ENCODE assay signal across 28 cellular contexts in genomic region chr3:114103181-114103580, GRCh38.
"Had no signal": no experiment of that assay in that cellular context is flagged by ENCODE, and none has a peak within 500 bp of the region (broad histone marks: within the 10 kb centered on the region; RNA-seq: fewer than 3 reads in every experiment).

No MANE protein-coding gene starts in this region.

- FAIRE-seq: pancreas, small intestine had no signal

- H3K4me1 Mint-ChIP-seq: natural killer cell; nephron; stimulated activated memory B cell treated with anti-CD40 and anti-IgM and Interleukin-4, amounts not matched to agents 10 μg/mL and 1 μg/mL and 100 μg/mL, for 72 hours; stimulated activated naive CD8-positive, alpha-beta T cell treated with anti-CD3 and anti-CD28 coated beads, Interleukin-15, amount 100 ng/mL, for 72 hours had no signal

- H3K9me3 Mint-ChIP-seq: naive thymus-derived CD4-positive, alpha-beta T cell; natural killer cell; nephron; stimulated activated memory B cell treated with anti-CD40 and anti-IgM and Interleukin-4, amounts not matched to agents 10 μg/mL and 1 μg/mL and 100 μg/mL, for 72 hours; stimulated activated naive CD8-positive, alpha-beta T cell treated with anti-CD3 and anti-CD28 coated beads, Interleukin-15, amount 100 ng/mL, for 72 hours; type B pancreatic cell had no signal

- H3K4me1 ChIP-seq: pancreas, psoas muscle, right lobe of liver, sigmoid colon, suprapubic skin, testis, tibial artery, transverse colon, upper lobe of right lung, uterus had no signal

- H3K27me3 Mint-ChIP-seq: progenitor cell of endocrine pancreas; stimulated activated memory B cell treated with anti-CD40 and anti-IgM and Interleukin-4, amounts not matched to agents 10 μg/mL and 1 μg/mL and 100 μg/mL, for 72 hours; type B pancreatic cell had no signal

- ATAC-seq: naive thymus-derived CD4-positive, alpha-beta T cell; natural killer cell; pancreas; psoas muscle; right cardiac atrium; right lobe of liver; stimulated activated memory B cell treated with anti-CD40 and anti-IgM and Interleukin-4, amounts not matched to agents 10 μg/mL and 1 μg/mL and 100 μg/mL, for 72 hours; stimulated activated naive CD8-positive, alpha-beta T cell treated with anti-CD3 and anti-CD28 coated beads, Interleukin-15, amount 100 ng/mL, for 72 hours; stimulated activated naive CD8-positive, alpha-beta T cell treated with anti-CD3 and anti-CD28 coated beads, Interleukin-15, Interleukin-2, amounts not matched to agents 100 U/mL and 50 U/mL, for 24 hours; upper lobe of right lung had no signal

- DNase-seq: naive thymus-derived CD4-positive, alpha-beta T cell; natural killer cell; occipital lobe; pancreas; psoas muscle; right cardiac atrium; right lobe of liver; sigmoid colon; small intestine; stimulated activated CD4-positive, alpha-beta T cell treated with anti-CD3 and anti-CD28 coated beads, Interleukin-15, amount 100 ng/mL, for 24 hours; stimulated activated CD4-positive, alpha-beta T cell treated with anti-CD3 and anti-CD28 coated beads, Interleukin-2, amount 100 ng/mL, for 24 hours; stimulated activated CD4-positive, alpha-beta T cell treated with anti-CD3 and anti-CD28 coated beads, Interleukin-2, amount 100 ng/mL, for 48 hours; stimulated activated CD4-positive, alpha-beta T cell treated with anti-CD3 and anti-CD28 coated beads, Interleukin-4, amount 100 ng/mL, for 4 hours; stimulated activated CD8-positive, alpha-beta memory T cell treated with anti-CD3 and anti-CD28 coated beads, Interleukin-4, amount 100 ng/mL, for 48 hours; stimulated activated naive CD4-positive, alpha-beta T cell; stimulated activated naive CD8-positive, alpha-beta T cell treated with anti-CD3 and anti-CD28 coated beads, Interleukin-15, amount 100 ng/mL, for 72 hours; stimulated activated naive CD8-positive, alpha-beta T cell treated with anti-CD3 and anti-CD28 coated beads, Interleukin-15, Interleukin-2, amounts not matched to agents 100 U/mL and 50 U/mL, for 24 hours; substantia nigra; testis; tibial artery; transverse colon; upper lobe of right lung; uterus had no signal

- H3K36me3 ChIP-seq: pancreas, right lobe of liver, sigmoid colon, suprapubic skin, tibial artery, transverse colon, upper lobe of right lung, uterus had no signal

- H3K27ac Mint-ChIP-seq: naive thymus-derived CD4-positive, alpha-beta T cell; natural killer cell; nephron; progenitor cell of endocrine pancreas; stimulated activated memory B cell treated with anti-CD40 and anti-IgM and Interleukin-4, amounts not matched to agents 10 μg/mL and 1 μg/mL and 100 μg/mL, for 72 hours; stimulated activated naive CD8-positive, alpha-beta T cell treated with anti-CD3 and anti-CD28 coated beads, Interleukin-15, amount 100 ng/mL, for 72 hours; type B pancreatic cell had no signal

- H3K4me3 Mint-ChIP-seq: naive thymus-derived CD4-positive, alpha-beta T cell; natural killer cell; nephron; stimulated activated memory B cell treated with anti-CD40 and anti-IgM and Interleukin-4, amounts not matched to agents 10 μg/mL and 1 μg/mL and 100 μg/mL, for 72 hours; stimulated activated naive CD8-positive, alpha-beta T cell treated with anti-CD3 and anti-CD28 coated beads, Interleukin-15, amount 100 ng/mL, for 72 hours; type B pancreatic cell had no signal

- H3K36me3 Mint-ChIP-seq: natural killer cell; stimulated activated memory B cell treated with anti-CD40 and anti-IgM and Interleukin-4, amounts not matched to agents 10 μg/mL and 1 μg/mL and 100 μg/mL, for 72 hours; type B pancreatic cell had no signal

- H3K27me3 ChIP-seq: pancreas, right lobe of liver, sigmoid colon, suprapubic skin, testis, tibial artery, transverse colon, upper lobe of right lung, uterus had no signal

- H3K9me3 ChIP-seq: pancreas, psoas muscle, right lobe of liver, sigmoid colon, suprapubic skin, testis, tibial artery, transverse colon, upper lobe of right lung, uterus had no signal

- H3K4me3 ChIP-seq: pancreas, psoas muscle, right lobe of liver, sigmoid colon, suprapubic skin, tibial artery, transverse colon, upper lobe of right lung, uterus had no signal

- H3K27ac ChIP-seq: pancreas, psoas muscle, right lobe of liver, sigmoid colon, suprapubic skin, testis, tibial artery, transverse colon, upper lobe of right lung, uterus had no signal
